In the genomic region with DNA sequence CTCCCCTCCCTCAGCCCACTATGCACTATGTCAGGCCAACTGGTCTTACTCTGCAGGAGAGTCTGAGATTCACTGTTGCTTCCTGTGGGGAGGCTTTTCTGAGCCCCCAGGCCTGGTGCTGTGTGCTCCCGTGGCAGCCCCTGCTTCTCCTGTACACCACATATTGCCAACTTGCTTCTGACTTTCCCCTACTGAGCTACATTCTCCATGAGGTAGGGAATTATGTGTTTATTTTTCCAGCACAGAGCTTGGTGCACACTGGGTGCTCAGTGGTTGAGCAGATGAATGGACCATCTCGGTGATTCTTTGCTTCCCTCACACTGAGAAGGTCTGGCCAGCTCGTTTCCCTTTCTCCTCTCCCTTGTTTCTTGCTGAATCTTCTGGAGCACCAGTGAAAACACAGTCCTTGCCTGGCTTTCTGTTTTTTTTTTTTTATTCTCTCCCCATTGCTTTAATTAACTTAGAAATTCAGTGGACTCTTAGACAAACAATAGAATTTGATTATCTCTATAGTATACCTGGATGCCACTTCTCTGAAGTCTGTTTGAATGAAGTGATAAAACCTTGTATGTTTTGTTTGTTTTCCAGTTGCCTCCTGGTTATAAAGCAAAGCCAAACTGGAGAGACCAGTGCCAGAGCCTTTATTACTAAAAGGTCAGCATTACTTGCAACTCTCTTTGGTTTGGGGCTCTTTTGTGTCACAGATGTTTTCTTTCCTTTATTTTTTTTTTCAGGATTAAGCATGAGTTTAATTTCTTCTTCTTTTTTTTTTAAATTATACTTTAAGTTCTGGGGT, we compare ENCODE assay signal across 1 cellular context.
TF ChIP-seq lines count a peak whose summit lies in the region.

No MANE protein-coding gene starts in this region.

TF ChIP-seq in H1, 55 proteins besides CTCF, POLR2A, EP300 and RAD21:
- TF ChIP-seq TEAD4 (IDR thresholded peaks at IDR 0.05; ENCODE audit: low read depth, low read length) (no peak), SIRT6 (IDR thresholded peaks at IDR 0.05; ENCODE audit: low read length) (no peak), BCL11A (IDR thresholded peaks at IDR 0.05; ENCODE audit: low read depth in 2 of 2, low read length in 2 of 2) (no peak), POU5F1 (IDR thresholded peaks at IDR 0.05; ENCODE audit: low read depth, low read length) (no peak), FOSL1 (IDR thresholded peaks at IDR 0.05; ENCODE audit: insufficient read depth, low read depth, low read length) (no peak), SIN3A (conservative IDR thresholded peaks at IDR 0.05 in 1 of 2, IDR thresholded peaks at IDR 0.05 in 1 of 2; ENCODE audit: low read depth in 1 of 2, low read length in 2 of 2) (no peak)
TF ChIP-seq in H1: peak in this region for 0.
